3 cellular contexts compared by ENCODE assay signal in the genomic region with DNA sequence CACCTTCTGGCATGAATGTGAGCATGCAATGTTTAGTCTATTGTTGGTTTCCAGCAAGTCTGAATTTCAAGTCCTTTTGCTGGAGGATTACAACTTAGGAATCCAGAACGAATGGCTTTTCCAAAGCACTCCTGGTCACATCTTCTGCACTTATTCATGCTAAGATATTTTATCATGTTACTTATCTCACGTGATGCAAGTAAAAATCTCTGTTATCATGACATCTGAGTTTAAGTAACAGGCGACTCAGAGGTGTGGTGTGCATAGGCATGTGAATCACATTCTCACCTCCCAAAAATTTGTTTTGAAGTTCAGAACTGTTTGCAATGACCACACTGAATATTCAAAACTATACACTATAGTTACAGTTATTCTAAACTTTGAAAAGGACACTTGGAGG.
TF ChIP-seq lines count a peak whose summit lies in the region.

No MANE protein-coding gene starts in this region.

TF ChIP-seq in SK-N-SH, 30 proteins besides CTCF, POLR2A, EP300 and RAD21 (continued from another document and continues in another):
- 0 out of 2 replicates have a peak, but pooled peaks have one; percentile 16 for TF ChIP-seq TEAD4 (IDR thresholded peaks at IDR 0.05; ENCODE audit: borderline replicate concordance, insufficient read depth)
- no peak for TF ChIP-seq FOXM1 (IDR thresholded peaks at IDR 0.05; ENCODE audit: low read depth)
- TF ChIP-seq, protein P1, sequence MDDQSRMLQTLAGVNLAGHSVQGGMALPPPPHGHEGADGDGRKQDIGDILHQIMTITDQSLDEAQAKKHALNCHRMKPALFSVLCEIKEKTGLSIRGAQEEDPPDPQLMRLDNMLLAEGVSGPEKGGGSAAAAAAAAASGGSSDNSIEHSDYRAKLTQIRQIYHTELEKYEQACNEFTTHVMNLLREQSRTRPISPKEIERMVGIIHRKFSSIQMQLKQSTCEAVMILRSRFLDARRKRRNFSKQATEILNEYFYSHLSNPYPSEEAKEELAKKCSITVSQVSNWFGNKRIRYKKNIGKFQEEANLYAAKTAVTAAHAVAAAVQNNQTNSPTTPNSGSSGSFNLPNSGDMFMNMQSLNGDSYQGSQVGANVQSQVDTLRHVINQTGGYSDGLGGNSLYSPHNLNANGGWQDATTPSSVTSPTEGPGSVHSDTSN (IDR thresholded peaks at IDR 0.05), result no peak
- TF ChIP-seq, protein P2, sequence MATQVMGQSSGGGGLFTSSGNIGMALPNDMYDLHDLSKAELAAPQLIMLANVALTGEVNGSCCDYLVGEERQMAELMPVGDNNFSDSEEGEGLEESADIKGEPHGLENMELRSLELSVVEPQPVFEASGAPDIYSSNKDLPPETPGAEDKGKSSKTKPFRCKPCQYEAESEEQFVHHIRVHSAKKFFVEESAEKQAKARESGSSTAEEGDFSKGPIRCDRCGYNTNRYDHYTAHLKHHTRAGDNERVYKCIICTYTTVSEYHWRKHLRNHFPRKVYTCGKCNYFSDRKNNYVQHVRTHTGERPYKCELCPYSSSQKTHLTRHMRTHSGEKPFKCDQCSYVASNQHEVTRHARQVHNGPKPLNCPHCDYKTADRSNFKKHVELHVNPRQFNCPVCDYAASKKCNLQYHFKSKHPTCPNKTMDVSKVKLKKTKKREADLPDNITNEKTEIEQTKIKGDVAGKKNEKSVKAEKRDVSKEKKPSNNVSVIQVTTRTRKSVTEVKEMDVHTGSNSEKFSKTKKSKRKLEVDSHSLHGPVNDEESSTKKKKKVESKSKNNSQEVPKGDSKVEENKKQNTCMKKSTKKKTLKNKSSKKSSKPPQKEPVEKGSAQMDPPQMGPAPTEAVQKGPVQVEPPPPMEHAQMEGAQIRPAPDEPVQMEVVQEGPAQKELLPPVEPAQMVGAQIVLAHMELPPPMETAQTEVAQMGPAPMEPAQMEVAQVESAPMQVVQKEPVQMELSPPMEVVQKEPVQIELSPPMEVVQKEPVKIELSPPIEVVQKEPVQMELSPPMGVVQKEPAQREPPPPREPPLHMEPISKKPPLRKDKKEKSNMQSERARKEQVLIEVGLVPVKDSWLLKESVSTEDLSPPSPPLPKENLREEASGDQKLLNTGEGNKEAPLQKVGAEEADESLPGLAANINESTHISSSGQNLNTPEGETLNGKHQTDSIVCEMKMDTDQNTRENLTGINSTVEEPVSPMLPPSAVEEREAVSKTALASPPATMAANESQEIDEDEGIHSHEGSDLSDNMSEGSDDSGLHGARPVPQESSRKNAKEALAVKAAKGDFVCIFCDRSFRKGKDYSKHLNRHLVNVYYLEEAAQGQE (IDR thresholded peaks at IDR 0.05; ENCODE audit: low read depth, low read length), result no peak
- TF ChIP-seq, protein P3, sequence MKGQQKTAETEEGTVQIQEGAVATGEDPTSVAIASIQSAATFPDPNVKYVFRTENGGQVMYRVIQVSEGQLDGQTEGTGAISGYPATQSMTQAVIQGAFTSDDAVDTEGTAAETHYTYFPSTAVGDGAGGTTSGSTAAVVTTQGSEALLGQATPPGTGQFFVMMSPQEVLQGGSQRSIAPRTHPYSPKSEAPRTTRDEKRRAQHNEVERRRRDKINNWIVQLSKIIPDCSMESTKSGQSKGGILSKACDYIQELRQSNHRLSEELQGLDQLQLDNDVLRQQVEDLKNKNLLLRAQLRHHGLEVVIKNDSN (IDR thresholded peaks at IDR 0.05; ENCODE audit: borderline replicate concordance, low read depth), result no peak
- TF ChIP-seq FOXJ3 (CRISPR knock-in tag; IDR thresholded peaks at IDR 0.05), result no peak
- TF ChIP-seq RFX5 (IDR thresholded peaks at IDR 0.05; ENCODE audit: low read length), result no peak
- no peak for TF ChIP-seq SMC3 (IDR thresholded peaks at IDR 0.05; ENCODE audit: low read depth, low read length)
- no peak for TF ChIP-seq RXRA (IDR thresholded peaks at IDR 0.05; ENCODE audit: borderline replicate concordance, low read depth)
- TF ChIP-seq GATA2 (CRISPR knock-in tag; IDR thresholded peaks at IDR 0.05), result no peak
- TF ChIP-seq MXI1 (IDR thresholded peaks at IDR 0.05; ENCODE audit: low read depth, low read length), result no peak
- peak; percentile 19; the same call in 1 of the 2 replicates for TF ChIP-seq JUND (IDR thresholded peaks at IDR 0.05)
- no peak for TF ChIP-seq RCOR1 (IDR thresholded peaks at IDR 0.05; ENCODE audit: low read length)
- TF ChIP-seq ELF1 (IDR thresholded peaks at IDR 0.05), result no peak

TF ChIP-seq in SK-N-SH treated with all-trans-retinoic acid at 6 μM for 48 hours, 23 proteins besides CTCF, POLR2A, EP300 and RAD21 (continued from another document):
- TF ChIP-seq TSHZ2 (CRISPR knock-in tag; IDR thresholded peaks at IDR 0.05) (no peak), ZNF565 (CRISPR knock-in tag; conservative IDR thresholded peaks at IDR 0.05; ENCODE audit: low read depth) (no peak), TOX (CRISPR knock-in tag; IDR thresholded peaks at IDR 0.05; ENCODE audit: borderline replicate concordance) (no peak), CSDC2 (CRISPR knock-in tag; IDR thresholded peaks at IDR 0.05) (no peak), OSR1 (CRISPR knock-in tag; IDR thresholded peaks at IDR 0.05) (no peak), ESRRG (CRISPR knock-in tag; IDR thresholded peaks at IDR 0.05) (no peak), CREB5 (CRISPR knock-in tag; IDR thresholded peaks at IDR 0.05; ENCODE audit: low read depth) (no peak), GLIS3 (CRISPR knock-in tag; IDR thresholded peaks at IDR 0.05) (no peak), ARNTL (CRISPR knock-in tag; IDR thresholded peaks at IDR 0.05; ENCODE audit: borderline replicate concordance, low read depth) (no peak)
- TF ChIP-seq, protein P4, sequence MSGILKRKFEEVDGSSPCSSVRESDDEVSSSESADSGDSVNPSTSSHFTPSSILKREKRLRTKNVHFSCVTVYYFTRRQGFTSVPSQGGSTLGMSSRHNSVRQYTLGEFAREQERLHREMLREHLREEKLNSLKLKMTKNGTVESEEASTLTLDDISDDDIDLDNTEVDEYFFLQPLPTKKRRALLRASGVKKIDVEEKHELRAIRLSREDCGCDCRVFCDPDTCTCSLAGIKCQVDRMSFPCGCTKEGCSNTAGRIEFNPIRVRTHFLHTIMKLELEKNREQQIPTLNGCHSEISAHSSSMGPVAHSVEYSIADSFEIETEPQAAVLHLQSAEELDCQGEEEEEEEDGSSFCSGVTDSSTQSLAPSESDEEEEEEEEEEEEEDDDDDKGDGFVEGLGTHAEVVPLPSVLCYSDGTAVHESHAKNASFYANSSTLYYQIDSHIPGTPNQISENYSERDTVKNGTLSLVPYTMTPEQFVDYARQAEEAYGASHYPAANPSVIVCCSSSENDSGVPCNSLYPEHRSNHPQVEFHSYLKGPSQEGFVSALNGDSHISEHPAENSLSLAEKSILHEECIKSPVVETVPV (CRISPR knock-in tag; IDR thresholded peaks at IDR 0.05), result no peak

TF ChIP-seq in GM23338, 12 proteins besides CTCF, POLR2A, EP300 and RAD21 (continued from another document):
- TF ChIP-seq, protein P5, sequence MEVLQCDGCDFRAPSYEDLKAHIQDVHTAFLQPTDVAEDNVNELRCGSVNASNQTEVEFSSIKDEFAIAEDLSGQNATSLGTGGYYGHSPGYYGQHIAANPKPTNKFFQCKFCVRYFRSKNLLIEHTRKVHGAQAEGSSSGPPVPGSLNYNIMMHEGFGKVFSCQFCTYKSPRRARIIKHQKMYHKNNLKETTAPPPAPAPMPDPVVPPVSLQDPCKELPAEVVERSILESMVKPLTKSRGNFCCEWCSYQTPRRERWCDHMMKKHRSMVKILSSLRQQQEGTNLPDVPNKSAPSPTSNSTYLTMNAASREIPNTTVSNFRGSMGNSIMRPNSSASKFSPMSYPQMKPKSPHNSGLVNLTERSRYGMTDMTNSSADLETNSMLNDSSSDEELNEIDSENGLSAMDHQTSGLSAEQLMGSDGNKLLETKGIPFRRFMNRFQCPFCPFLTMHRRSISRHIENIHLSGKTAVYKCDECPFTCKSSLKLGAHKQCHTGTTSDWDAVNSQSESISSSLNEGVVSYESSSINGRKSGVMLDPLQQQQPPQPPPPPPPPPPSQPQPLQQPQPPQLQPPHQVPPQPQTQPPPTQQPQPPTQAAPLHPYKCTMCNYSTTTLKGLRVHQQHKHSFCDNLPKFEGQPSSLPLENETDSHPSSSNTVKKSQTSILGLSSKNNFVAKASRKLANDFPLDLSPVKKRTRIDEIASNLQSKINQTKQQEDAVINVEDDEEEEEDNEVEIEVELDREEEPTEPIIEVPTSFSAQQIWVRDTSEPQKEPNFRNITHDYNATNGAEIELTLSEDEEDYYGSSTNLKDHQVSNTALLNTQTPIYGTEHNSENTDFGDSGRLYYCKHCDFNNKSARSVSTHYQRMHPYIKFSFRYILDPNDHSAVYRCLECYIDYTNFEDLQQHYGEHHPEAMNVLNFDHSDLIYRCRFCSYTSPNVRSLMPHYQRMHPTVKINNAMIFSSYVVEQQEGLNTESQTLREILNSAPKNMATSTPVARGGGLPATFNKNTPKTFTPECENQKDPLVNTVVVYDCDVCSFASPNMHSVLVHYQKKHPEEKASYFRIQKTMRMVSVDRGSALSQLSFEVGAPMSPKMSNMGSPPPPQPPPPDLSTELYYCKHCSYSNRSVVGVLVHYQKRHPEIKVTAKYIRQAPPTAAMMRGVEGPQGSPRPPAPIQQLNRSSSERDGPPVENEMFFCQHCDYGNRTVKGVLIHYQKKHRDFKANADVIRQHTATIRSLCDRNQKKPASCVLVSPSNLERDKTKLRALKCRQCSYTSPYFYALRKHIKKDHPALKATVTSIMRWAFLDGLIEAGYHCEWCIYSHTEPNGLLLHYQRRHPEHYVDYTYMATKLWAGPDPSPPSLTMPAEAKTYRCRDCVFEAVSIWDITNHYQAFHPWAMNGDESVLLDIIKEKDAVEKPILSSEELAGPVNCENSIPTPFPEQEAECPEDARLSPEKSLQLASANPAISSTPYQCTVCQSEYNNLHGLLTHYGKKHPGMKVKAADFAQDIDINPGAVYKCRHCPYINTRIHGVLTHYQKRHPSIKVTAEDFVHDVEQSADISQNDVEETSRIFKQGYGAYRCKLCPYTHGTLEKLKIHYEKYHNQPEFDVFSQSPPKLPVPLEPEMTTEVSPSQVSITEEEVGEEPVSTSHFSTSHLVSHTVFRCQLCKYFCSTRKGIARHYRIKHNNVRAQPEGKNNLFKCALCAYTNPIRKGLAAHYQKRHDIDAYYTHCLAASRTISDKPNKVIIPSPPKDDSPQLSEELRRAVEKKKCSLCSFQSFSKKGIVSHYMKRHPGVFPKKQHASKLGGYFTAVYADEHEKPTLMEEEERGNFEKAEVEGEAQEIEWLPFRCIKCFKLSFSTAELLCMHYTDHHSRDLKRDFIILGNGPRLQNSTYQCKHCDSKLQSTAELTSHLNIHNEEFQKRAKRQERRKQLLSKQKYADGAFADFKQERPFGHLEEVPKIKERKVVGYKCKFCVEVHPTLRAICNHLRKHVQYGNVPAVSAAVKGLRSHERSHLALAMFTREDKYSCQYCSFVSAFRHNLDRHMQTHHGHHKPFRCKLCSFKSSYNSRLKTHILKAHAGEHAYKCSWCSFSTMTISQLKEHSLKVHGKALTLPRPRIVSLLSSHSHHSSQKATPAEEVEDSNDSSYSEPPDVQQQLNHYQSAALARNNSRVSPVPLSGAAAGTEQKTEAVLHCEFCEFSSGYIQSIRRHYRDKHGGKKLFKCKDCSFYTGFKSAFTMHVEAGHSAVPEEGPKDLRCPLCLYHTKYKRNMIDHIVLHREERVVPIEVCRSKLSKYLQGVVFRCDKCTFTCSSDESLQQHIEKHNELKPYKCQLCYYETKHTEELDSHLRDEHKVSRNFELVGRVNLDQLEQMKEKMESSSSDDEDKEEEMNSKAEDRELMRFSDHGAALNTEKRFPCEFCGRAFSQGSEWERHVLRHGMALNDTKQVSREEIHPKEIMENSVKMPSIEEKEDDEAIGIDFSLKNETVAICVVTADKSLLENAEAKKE (CRISPR knock-in tag; IDR thresholded peaks at IDR 0.05), result no peak
- TF ChIP-seq NANOG (IDR thresholded peaks at IDR 0.05; ENCODE audit: borderline replicate concordance), result no peak
- TF ChIP-seq CREB1 (CRISPR knock-in tag; IDR thresholded peaks at IDR 0.05; ENCODE audit: low read depth), result no peak
- TF ChIP-seq ZNF331 (CRISPR knock-in tag; IDR thresholded peaks at IDR 0.05; ENCODE audit: low read depth), result no peak
- TF ChIP-seq POLR2AphosphoS5 (IDR thresholded peaks at IDR 0.05; ENCODE audit: low read depth), result no peak
- TF ChIP-seq, protein P2 (IDR thresholded peaks at IDR 0.05; ENCODE audit: unreplicated experiment), result no peak
- TF ChIP-seq EZH2phosphoT487 (IDR thresholded peaks at IDR 0.05; ENCODE audit: unreplicated experiment), result no peak
